In genomic region chr16:54040480-54040879, GRCh38 we compare ENCODE assay signal across 29 cellular contexts.
"Had no signal": no experiment of that assay in that cellular context is flagged by ENCODE, and none has a peak within 500 bp of the region (broad histone marks: within the 10 kb centered on the region; RNA-seq: fewer than 3 reads in every experiment).

No MANE protein-coding gene starts in this region.

- H3K4me3 Mint-ChIP-seq: natural killer cell; nephron; neural progenitor cell; stimulated activated memory B cell treated with anti-CD40 and anti-IgM and Interleukin-4, amounts not matched to agents 10 μg/mL and 1 μg/mL and 100 μg/mL, for 72 hours; stimulated activated naive CD8-positive, alpha-beta T cell treated with anti-CD3 and anti-CD28 coated beads, Interleukin-15, amount 100 ng/mL, for 72 hours had no signal

- H3K9ac ChIP-seq: neural progenitor cell, parathyroid adenoma had no signal

- H3K36me3 ChIP-seq: neural progenitor cell, ovary, thoracic aorta, thyroid gland, vagina had no signal

- H3K27me3 Mint-ChIP-seq: progenitor cell of endocrine pancreas; stimulated activated memory B cell treated with anti-CD40 and anti-IgM and Interleukin-4, amounts not matched to agents 10 μg/mL and 1 μg/mL and 100 μg/mL, for 72 hours; stimulated activated naive CD8-positive, alpha-beta T cell treated with anti-CD3 and anti-CD28 coated beads, Interleukin-15, amount 100 ng/mL, for 72 hours had no signal

- H3K27ac Mint-ChIP-seq: natural killer cell; nephron; neural progenitor cell; progenitor cell of endocrine pancreas; stimulated activated memory B cell treated with anti-CD40 and anti-IgM and Interleukin-4, amounts not matched to agents 10 μg/mL and 1 μg/mL and 100 μg/mL, for 72 hours; stimulated activated naive CD8-positive, alpha-beta T cell treated with anti-CD3 and anti-CD28 coated beads, Interleukin-15, amount 100 ng/mL, for 72 hours had no signal

- ATAC-seq: natural killer cell; psoas muscle; right cardiac atrium; sciatic nerve; stimulated activated memory B cell treated with anti-CD40 and anti-IgM and Interleukin-4, amounts not matched to agents 10 μg/mL and 1 μg/mL and 100 μg/mL, for 72 hours; stimulated activated naive CD8-positive, alpha-beta T cell treated with anti-CD3 and anti-CD28 coated beads, Interleukin-15, amount 100 ng/mL, for 72 hours; stimulated activated naive CD8-positive, alpha-beta T cell treated with anti-CD3 and anti-CD28 coated beads, Interleukin-15, Interleukin-2, amounts not matched to agents 100 U/mL and 50 U/mL, for 24 hours had no signal

- H3K27ac ChIP-seq: neural progenitor cell, ovary, parathyroid adenoma, psoas muscle, skin epidermis, spleen, thoracic aorta, thyroid gland, tibial nerve, upper lobe of left lung, vagina had no signal

- H3K4me1 ChIP-seq: parathyroid adenoma, spleen, thyroid gland, tibial nerve, upper lobe of left lung, vagina had no signal

- H2AFZ ChIP-seq: neural progenitor cell, parathyroid adenoma had no signal

- FAIRE-seq: urothelium cell line had no signal

- H3K4me1 Mint-ChIP-seq: natural killer cell; nephron; stimulated activated memory B cell treated with anti-CD40 and anti-IgM and Interleukin-4, amounts not matched to agents 10 μg/mL and 1 μg/mL and 100 μg/mL, for 72 hours; stimulated activated naive CD8-positive, alpha-beta T cell treated with anti-CD3 and anti-CD28 coated beads, Interleukin-15, amount 100 ng/mL, for 72 hours had no signal

- H3K79me2 ChIP-seq: parathyroid adenoma had no signal

- H3K27me3 ChIP-seq: neural progenitor cell, ovary, spleen, thyroid gland, tibial nerve, upper lobe of left lung, vagina had no signal

- H3K9me3 ChIP-seq: ovary, psoas muscle, thoracic aorta, thyroid gland, tibial nerve, upper lobe of left lung, vagina had no signal

- DNase-seq: natural killer cell; occipital lobe; ovary; posterior cingulate gyrus; psoas muscle; right cardiac atrium; spleen; stimulated activated CD4-positive, alpha-beta T cell treated with anti-CD3 and anti-CD28 coated beads, Interleukin-12 subunit alpha, Interleukin-12 subunit beta, amount 100 ng/mL, for 4 hours; stimulated activated CD4-positive, alpha-beta T cell treated with anti-CD3 and anti-CD28 coated beads, Interleukin-1b, Interleukin-23, amount 100 ng/mL, for 48 hours; stimulated activated CD4-positive, alpha-beta T cell treated with anti-CD3 and anti-CD28 coated beads, Interleukin-4, amount 100 ng/mL, for 1 hour; stimulated activated CD4-positive, alpha-beta T cell treated with anti-CD3 and anti-CD28 coated beads, Interleukin-4, amount 100 ng/mL, for 4 hours; stimulated activated CD8-positive, alpha-beta memory T cell treated with anti-CD3 and anti-CD28 coated beads, Interleukin-4, amount 100 ng/mL, for 48 hours; stimulated activated naive CD4-positive, alpha-beta T cell; stimulated activated naive CD8-positive, alpha-beta T cell treated with anti-CD3 and anti-CD28 coated beads, Interleukin-15, amount 100 ng/mL, for 72 hours; stimulated activated naive CD8-positive, alpha-beta T cell treated with anti-CD3 and anti-CD28 coated beads, Interleukin-15, Interleukin-2, amounts not matched to agents 100 U/mL and 50 U/mL, for 24 hours; thyroid gland; upper lobe of left lung had no signal

- H3K4me2 ChIP-seq: neural progenitor cell, smooth muscle cell had no signal

- H3K4me3 ChIP-seq: neural progenitor cell, ovary, psoas muscle, skin epidermis, smooth muscle cell, spleen, thoracic aorta, thyroid gland, tibial nerve, upper lobe of left lung, vagina had no signal
